24 cellular contexts compared by ENCODE assay signal in the genomic region with DNA sequence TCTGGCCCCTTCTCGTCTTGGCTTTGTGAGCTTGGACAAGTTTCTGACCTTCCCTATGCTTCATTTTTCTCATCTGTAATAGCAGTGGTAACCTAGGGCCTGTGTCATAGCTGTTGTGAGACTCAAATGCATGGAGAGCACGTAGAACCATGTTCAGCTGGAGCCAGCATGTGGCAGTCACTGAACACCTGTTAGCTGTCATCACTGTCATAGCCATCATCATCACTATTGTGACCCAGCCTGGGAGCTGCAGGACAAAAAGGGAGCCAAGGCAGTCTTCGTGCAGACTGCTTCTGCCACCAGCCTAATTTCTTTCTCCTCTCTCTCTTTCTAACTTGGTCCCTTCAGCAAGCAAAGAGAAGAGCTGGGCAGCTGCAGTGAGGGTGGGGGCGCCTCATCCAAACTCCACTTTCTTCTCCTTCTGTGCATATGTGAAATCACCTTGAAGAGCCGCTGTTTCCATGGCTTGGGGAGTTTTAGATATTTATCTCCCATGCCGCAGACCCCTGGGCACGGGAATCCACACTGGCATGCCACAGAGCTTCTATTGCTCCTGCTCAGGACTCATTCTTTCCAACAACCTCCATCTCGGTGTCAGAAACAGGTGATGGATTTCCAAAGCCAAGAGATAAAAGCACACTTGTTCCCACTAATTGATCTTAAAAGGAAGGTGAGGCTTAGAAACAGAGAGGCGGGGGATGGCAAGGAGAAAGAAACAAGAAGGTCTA.
A peak's percentile ranks its signal among the peaks of the same experiment; 100 is the strongest.
DNase-seq lines count a peak whose midpoint lies in the region; ATAC-seq and TF ChIP-seq lines count a peak whose summit lies in the region.
"Had no signal": no experiment of that assay in that cellular context is flagged by ENCODE, and none has a peak within 500 bp of the region (broad histone marks: within the 10 kb centered on the region; RNA-seq: fewer than 3 reads in every experiment).

No MANE protein-coding gene starts in this region.

- peak overlapping the region in 1 of 2 donors; percentile 41 for H3K27ac ChIP-seq in right atrium auricular region
- no peak overlapping the region for H3K27ac ChIP-seq in heart left ventricle
- H3K27ac ChIP-seq: dorsolateral prefrontal cortex, psoas muscle, thoracic aorta had no signal

- H3K9me3 ChIP-seq in right atrium auricular region (no peaks in the 10 kb centered on the region), heart left ventricle (no peaks in the 10 kb centered on the region)
- H3K9me3 ChIP-seq: psoas muscle, thoracic aorta had no signal

- TF ChIP-seq POLR2A in heart left ventricle (IDR thresholded peaks at IDR 0.05): no peak

- no peak for DNase-seq in Right ventricle myocardium inferior (ENCODE audit: missing footprints)
- DNase-seq in right atrium auricular region (ENCODE audit: low spot score): no peak
- peak; percentile 33 for DNase-seq in NCI-H510A (lab: John Stamatoyannopoulos, UW)
- DNase-seq in heart left ventricle: peak in 2 of 5 donors; percentile 39 to 65
- DNase-seq in H4 (ENCODE audit: low spot score): no peak
- no peak for DNase-seq in HUDEP-2 (lab: John Stamatoyannopoulos, UW; ENCODE audit: unreplicated experiment in 76 of 76)
- no peak for DNase-seq in D341Med (ENCODE audit: low spot score)
- DNase-seq: ACHN; activated CD4-positive, alpha-beta T cell treated with anti-CD3 and anti-CD28 coated beads for 48 hours; activated gamma-delta T cell; activated naive CD8-positive, alpha-beta T cell treated with anti-CD3 and anti-CD28 coated beads, Interleukin-2, amount 10 ng/mL, durations not matched to agents 7 days and 5 days; activated T-cell treated with anti-CD3 and anti-CD28 coated beads, Interleukin-2, amount 50 U/mL, for 1 hour; dorsolateral prefrontal cortex; GDM1; H7; midbrain; naive thymus-derived CD8-positive, alpha-beta T cell; NCI-H2107; NCI-H526 treated with DMSO at 0.1 percent for 48 hours; nucleus accumbens; psoas muscle; RPMI8226; small intestine had no signal

- intact Hi-C loops in Right ventricle myocardium inferior (cut with DNase I): no loop called here
- intact Hi-C loops in heart left ventricle (cut with DNase I): no loop called here

- TF ChIP-seq CTCF in right atrium auricular region (IDR thresholded peaks at IDR 0.05): no peak
- TF ChIP-seq CTCF in heart left ventricle (IDR thresholded peaks at IDR 0.05): no peak

- 22 to 33% (median 31%) methylated on average over 9 of the region's 9 CpGs for WGBS in heart left ventricle, 4 donors

- H3K4me1 ChIP-seq in right atrium auricular region: peaks cover 0 to 10% of the 10 kb centered on the region in 2 donors
- H3K4me1 ChIP-seq in heart left ventricle: peaks cover 0 to 11% (median 0%) of the 10 kb centered on the region in 12 donors
- H3K4me1 ChIP-seq: psoas muscle had no signal

- H3K27me3 ChIP-seq in right atrium auricular region (no peaks in the 10 kb centered on the region), heart left ventricle (peaks cover 0 to 37% (median 0%) of the 10 kb centered on the region in 9 donors)

- no peak overlapping the region for H3K4me3 ChIP-seq in right atrium auricular region
- no peak overlapping the region for H3K4me3 ChIP-seq in heart left ventricle
- H3K4me3 ChIP-seq: dorsolateral prefrontal cortex, psoas muscle, thoracic aorta had no signal

- ATAC-seq in Right ventricle myocardium inferior (peak; percentile 91), heart left ventricle (peak; percentile 75 to 90 (median 83))
- ATAC-seq: naive thymus-derived CD8-positive, alpha-beta T cell had no signal

- no peaks in the 10 kb centered on the region for H3K36me3 ChIP-seq in right atrium auricular region
- no peaks in the 10 kb centered on the region for H3K36me3 ChIP-seq in heart left ventricle
- H3K36me3 ChIP-seq: thoracic aorta had no signal
